ENCODE assay signal across 8 cellular contexts in the genomic region with DNA sequence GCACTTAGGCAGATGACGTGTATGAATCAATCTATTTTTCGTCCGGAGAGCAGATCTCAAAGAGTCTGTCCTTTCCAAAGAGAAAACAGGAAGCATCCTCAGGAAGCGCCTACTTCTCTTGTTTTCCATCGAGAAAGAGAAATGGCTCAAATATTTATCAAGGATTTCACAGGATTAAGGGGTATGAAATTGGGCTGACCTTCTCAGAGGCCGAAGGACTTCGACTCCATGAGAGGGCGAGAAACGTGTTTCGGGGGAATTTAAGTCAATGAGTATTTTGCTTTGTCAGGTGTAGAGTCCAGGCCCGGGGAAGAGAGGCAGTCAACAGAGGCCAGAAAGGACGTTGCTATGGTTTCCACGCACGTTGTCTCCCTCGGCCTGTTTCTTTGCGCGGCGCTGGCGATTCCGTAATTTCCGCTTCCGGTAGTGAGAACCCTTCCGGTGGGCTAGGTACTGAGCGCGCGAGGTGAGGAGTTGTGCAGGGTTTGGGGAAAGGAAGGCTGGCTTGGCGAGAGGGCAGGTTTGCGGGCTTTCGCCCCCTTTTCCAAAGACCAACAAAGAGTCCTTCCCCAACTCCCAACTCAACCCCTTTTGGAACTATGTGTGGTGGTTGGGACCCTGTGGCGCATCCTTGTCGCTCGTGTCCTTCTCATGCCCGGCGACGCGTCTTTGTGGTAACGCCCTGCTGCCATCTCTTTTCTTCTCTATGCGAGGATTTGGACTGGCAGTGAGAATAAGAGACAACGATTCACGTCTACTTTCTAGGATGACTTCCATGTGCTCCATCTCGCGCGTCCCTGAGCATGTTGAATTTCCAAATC. TPM values are rescaled to one million over a fixed set of nuclear protein-coding genes. Genes with fewer than 3 reads are reported as not detected.
DNase-seq lines count a peak whose midpoint lies in the region; ATAC-seq and TF ChIP-seq lines count a peak whose summit lies in the region.

Gene MRPS21, plus strand, starts transcription at position 429 of the 821 bp plus-strand sequence. CDS start 506 bp downstream, outside the sequence.

- TF ChIP-seq CTCF in prostate gland (IDR thresholded peaks at IDR 0.05), result peak in 1 of 4 experiments; percentile 20

- H3K4me3 ChIP-seq in prostate gland (peak within 1 kb of the TSS; percentile 51 to 60), urinary bladder (ENCODE audit: low read depth, low read length) (peak within 1 kb of the TSS; percentile 57)

- H3K27ac ChIP-seq in prostate gland (peak within 1 kb of the TSS; percentile 55 to 77), urinary bladder (ENCODE audit: low read depth) (peak within 1 kb of the TSS; percentile 49)

- no peaks in the 10 kb centered on the region for H3K9me3 ChIP-seq in prostate gland

- peak; percentile 46 for TF ChIP-seq POLR2A in prostate gland (IDR thresholded peaks at IDR 0.05)

- H3K27me3 ChIP-seq in prostate gland (replicated peaks; ENCODE audit: insufficient read depth), result no peaks in the 10 kb centered on the region

- peak; percentile 98 for ATAC-seq in GM18498 (IDR thresholded peaks at IDR 0.05; ENCODE audit: unreplicated experiment)
- ATAC-seq in HG02943 (IDR thresholded peaks at IDR 0.05; ENCODE audit: low read depth, unreplicated experiment), result peak; percentile 81
- ATAC-seq in left ventricle myocardium superior, result peak; percentile 98

- DNase-seq in NCI-H187 treated with DMSO at 0.1 percent for 48 hours (lab: John Stamatoyannopoulos, UW) (peak; percentile 90), T-helper 2 cell (peak; percentile 53 to 94 (median 78)), amygdala (lab: John Stamatoyannopoulos, UW) (peak; percentile 33 to 93 (median 82)), left ventricle myocardium superior (peak; percentile 88), prostate gland (ENCODE audit: low spot score) (peak; percentile 80)

- H3K4me1 ChIP-seq in prostate gland (replicated peaks) (no peaks in the 10 kb centered on the region), urinary bladder (ENCODE audit: insufficient read depth) (no peaks in the 10 kb centered on the region)

- H3K36me3 ChIP-seq in prostate gland (no peaks in the 10 kb centered on the region), urinary bladder (ENCODE audit: insufficient read depth) (no peaks in the 10 kb centered on the region)

- intact Hi-C loops in left ventricle myocardium superior (cut with micrococcal nuclease) (no loop called here), prostate gland (cut with DNase I) (no loop called here)

- 6% methylated on average over 43 of the region's 43 CpGs for WGBS in prostate gland
- WGBS in urinary bladder, result 5% methylated on average over 43 of the region's 43 CpGs

RNA-seq across cellular contexts. Expression of gene MRPS21, which starts in this region (rescaled TPM):
- 72.3 TPM for total RNA-seq in left ventricle myocardium superior
- total RNA-seq in prostate gland, result 10 to 100 TPM; 40.1 to 49.0 TPM
- total RNA-seq in urinary bladder, result 33.6 TPM
- 68.5 TPM for polyA plus RNA-seq in urinary bladder

Comparison
In these comparisons a context has a peak if more than half of its experiments do, and no peak if none do; other contexts are left out.
1. Peak in every context shown above with its lines: DNase-seq, ATAC-seq, H3K4me3 ChIP-seq and H3K27ac ChIP-seq.